Comparison of ENCODE assay signal across 7 cellular contexts in the genomic region with DNA sequence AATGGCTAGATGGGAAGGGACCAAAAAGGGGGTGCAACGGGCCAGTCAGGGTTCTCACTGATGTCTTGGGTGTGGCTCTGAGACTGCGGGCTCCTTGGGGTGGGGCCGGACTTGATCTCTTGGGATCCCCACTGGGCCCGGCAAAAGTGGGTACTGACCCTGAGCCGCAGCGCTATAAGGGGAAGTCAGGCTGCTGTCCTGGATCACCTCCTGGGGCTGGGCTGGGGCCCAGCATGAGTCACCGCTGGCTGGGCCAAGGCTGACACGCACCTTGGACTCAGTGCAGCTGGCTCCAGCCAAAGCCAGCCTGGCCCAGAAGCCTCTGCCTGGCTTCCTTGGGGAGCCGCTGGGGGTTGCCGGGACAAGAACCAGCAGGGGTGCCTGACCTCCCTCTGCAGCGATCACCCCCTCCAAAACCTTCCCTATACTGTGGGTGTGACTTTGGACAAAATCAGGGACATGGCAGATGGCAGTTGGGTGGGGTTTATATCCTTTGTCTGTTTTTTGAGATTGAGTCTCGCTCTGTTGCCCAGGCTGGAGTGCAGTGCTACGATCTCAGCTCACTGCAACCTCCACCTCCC. TPM values are rescaled to one million over a fixed set of nuclear protein-coding genes. Genes with fewer than 3 reads are reported as not detected.
A peak's percentile ranks its signal among the peaks of the same experiment; 100 is the strongest.
DNase-seq lines count a peak whose midpoint lies in the region; FAIRE-seq and TF ChIP-seq lines count a peak whose summit lies in the region.

No MANE protein-coding gene starts in this region.

- H3K9ac ChIP-seq in H9 (ENCODE audit: extremely low read depth, insufficient read length, low read length) (no peak overlapping the region), H1 (replicated peaks in 1 of 4; ENCODE audit: extremely low read depth in 1 of 4, low read depth in 3 of 4, low read length in 3 of 4) (no peak overlapping the region)

- H2BK5ac ChIP-seq in H9 (ENCODE audit: insufficient read length, low read length) (no peak overlapping the region), H1 (ENCODE audit: low read depth, low read length) (no peak overlapping the region)

- no peak overlapping the region for H3T11ph ChIP-seq in H9 (ENCODE audit: low read length)

- peak; percentile 28 to 75 for TF ChIP-seq POLR2A in H1 (IDR thresholded peaks at IDR 0.05; ENCODE audit: control extremely low read depth in 1 of 2, low read depth in 2 of 2, low read length in 2 of 2)

- no peak overlapping the region for H2BK15ac ChIP-seq in H9 (ENCODE audit: low read depth, low read length)
- no peak overlapping the region for H2BK15ac ChIP-seq in H1 (ENCODE audit: low read length)

- H3K23ac ChIP-seq in H9 (ENCODE audit: insufficient read length, low read depth, low read length) (no peak overlapping the region), H1 (ENCODE audit: insufficient read length) (no peak overlapping the region)

- no peak for TF ChIP-seq EP300 in H1 (IDR thresholded peaks at IDR 0.05; ENCODE audit: borderline replicate concordance in 1 of 2, low read depth in 2 of 2, low read length in 2 of 2)

- peaks cover 0 to 7% of the 10 kb centered on the region in 2 experiments; a peak in 2 of 5 replicates for H3K9me3 Mint-ChIP-seq in H9

- FAIRE-seq in H1 (lab: Jason Lieb, UNC) = no peak

- H4K8ac ChIP-seq in H9 (replicated peaks; ENCODE audit: insufficient read length, low read depth, low read length) (no peak overlapping the region), H1 (ENCODE audit: extremely low read depth, insufficient read depth, low read length) (peak overlapping the region; percentile 71; the same call in 1 of the 2 replicates)

- H4K91ac ChIP-seq in H9 (ENCODE audit: insufficient read length, low read depth, low read length) (no peak overlapping the region), H1 (replicated peaks; ENCODE audit: insufficient read length, low read length) (no peak overlapping the region)

- peaks cover 4% of the 10 kb centered on the region for H3K23me2 ChIP-seq in H9 (ENCODE audit: insufficient read length, low read depth, low read length, poor library complexity, severe bottlenecking)
- H3K23me2 ChIP-seq in H1 (ENCODE audit: low read depth, low read length) = no peaks in the 10 kb centered on the region

- no peaks in the 10 kb centered on the region for H3K4me1 ChIP-seq in H9 (ENCODE audit: insufficient read depth, low read length)
- peaks cover 0 to 9% (median 8%) of the 10 kb centered on the region in 4 experiments; a peak in 6 of 7 replicates for H3K4me1 ChIP-seq in H1 (replicated peaks in 1 of 4; ENCODE audit: control insufficient read depth in 3 of 4, insufficient read depth in 4 of 4, low read length in 3 of 4)

- no peak overlapping the region for H3K4me2 ChIP-seq in H9 (ENCODE audit: insufficient read depth, insufficient read length, low read length)
- no peak overlapping the region for H3K4me2 ChIP-seq in H1 (ENCODE audit: insufficient read depth in 1 of 2, low read depth in 2 of 2, low read length in 2 of 2)

- CTCF ChIA-PET in RWPE1 (lab: Yijun Ruan, JAX) (no interaction called here), H1 (lab: Charles Lee; ENCODE audit: partially characterized antibody) (interaction anchor here (0.9 to 13.6 kb wide), 13 partner anchors 24 to 162 kb away, joined by 3 to 242 read pairs (median 5); a partner anchor contains a TSS)

- H3K18ac ChIP-seq in H9 (ENCODE audit: insufficient read length, low read depth, low read length) (no peak overlapping the region), H1 (ENCODE audit: extremely low read depth, low read length) (no peak overlapping the region; the same call in 1 of the 2 replicates)

- H2BK120ac ChIP-seq in H9 (ENCODE audit: low read depth, low read length, poor library complexity, severe bottlenecking) (no peak overlapping the region), H1 (replicated peaks; ENCODE audit: low read depth, low read length) (no peak overlapping the region)

- H3K9me3 ChIP-seq in H9 (ENCODE audit: control insufficient read depth, low read depth, low read length) = no peaks in the 10 kb centered on the region
- no peaks in the 10 kb centered on the region for H3K9me3 ChIP-seq in H1 (ENCODE audit: insufficient read depth in 2 of 2, low read depth in 1 of 2, low read length in 1 of 2)

- H3K4me1 Mint-ChIP-seq in H9 = peaks cover 19 to 25% of the 10 kb centered on the region in 2 experiments

- peak; percentile 73 for DNase-seq in H9
- DNase-seq in RWPE1 (ENCODE audit: low spot score) = peak; percentile 78
- no peak for DNase-seq in H1 (ENCODE audit: low read depth in 1 of 2, low spot score in 2 of 2)
- peak; percentile 79 for DNase-seq in midbrain (lab: John Stamatoyannopoulos, UW)
- no peak for DNase-seq in GM20000 (ENCODE audit: low spot score)
- no peak for DNase-seq in NCI-H2081 (lab: John Stamatoyannopoulos, UW)
- no peak for DNase-seq in T-helper 2 cell

- no peak overlapping the region for H2BK12ac ChIP-seq in H9 (ENCODE audit: insufficient read length, low read depth, low read length)
- 0 out of 2 replicates have a peak overlapping the region, but pooled peaks have one; percentile 23 for H2BK12ac ChIP-seq in H1 (ENCODE audit: low read depth, low read length)

- H3K4me3 ChIP-seq in H1 (ENCODE audit: extremely low read depth in 1 of 4, insufficient read depth in 2 of 4, low read depth in 3 of 4, low read length in 4 of 4) = no peak overlapping the region

- H2BK20ac ChIP-seq in H9 (ENCODE audit: low read depth, low read length, poor library complexity, severe bottlenecking) (no peak overlapping the region), H1 (ENCODE audit: low read length) (no peak overlapping the region)

- no peak overlapping the region for H4K5ac ChIP-seq in H9 (ENCODE audit: insufficient read length, low read depth, low read length)
- no peak overlapping the region for H4K5ac ChIP-seq in H1 (ENCODE audit: insufficient read length, low read depth, low read length)

- peaks cover 5 to 29% (median 27%) of the 10 kb centered on the region in 3 experiments for H3K36me3 Mint-ChIP-seq in H9 (ENCODE audit: insufficient read depth in 1 of 3, low read depth in 3 of 3)

- no peak overlapping the region for H3K4ac ChIP-seq in H9 (ENCODE audit: low read depth, low read length)
- no peak overlapping the region for H3K4ac ChIP-seq in H1 (replicated peaks; ENCODE audit: insufficient read length, low read depth, low read length)

- H3K56ac ChIP-seq in H9 (ENCODE audit: insufficient read length, low read depth, low read length) = no peak overlapping the region
- H3K56ac ChIP-seq in H1 (replicated peaks; ENCODE audit: insufficient read length, low read depth, low read length) = no peak overlapping the region

- no peak overlapping the region for H3K14ac ChIP-seq in H9 (ENCODE audit: insufficient read depth, low read length)
- no peak overlapping the region for H3K14ac ChIP-seq in H1 (ENCODE audit: insufficient read length)

- H2AK5ac ChIP-seq in H9 (ENCODE audit: insufficient read length, low read length) (no peak overlapping the region), H1 (ENCODE audit: low read depth, low read length) (no peak overlapping the region)

- H4K20me1 ChIP-seq in H9 (ENCODE audit: control insufficient read depth, insufficient read depth, insufficient read length) = no peaks in the 10 kb centered on the region
- peaks cover 11 to 20% of the 10 kb centered on the region in 2 experiments for H4K20me1 ChIP-seq in H1 (replicated peaks in 1 of 2; ENCODE audit: control insufficient read depth in 1 of 2, insufficient read depth in 2 of 2, low read length in 2 of 2)

- no peak overlapping the region for H3K4me3 Mint-ChIP-seq in H9

- H3K36me3 ChIP-seq in H1 (ENCODE audit: control insufficient read depth in 2 of 4, insufficient read depth in 4 of 4, low read length in 3 of 4) = peaks cover 0 to 5% (median 3%) of the 10 kb centered on the region in 4 experiments; a peak in 3 of 8 replicates

- H3K27me3 Mint-ChIP-seq in H9 (ENCODE audit: low read depth) = peaks cover 4% of the 10 kb centered on the region

- no CpG with 5 or more reads among the region's 13 CpGs for WGBS in H9 (ENCODE audit: extremely low coverage, insufficient read length, low lambda C conversion rate)
- WGBS in H1 (ENCODE audit: extremely low coverage in 1 of 2, insufficient coverage in 1 of 2, insufficient read length in 1 of 2, insufficient replicate concordance in 2 of 2, low coverage in 1 of 2, low lambda C conversion rate in 2 of 2, missing lambda C conversion rate in 1 of 2), 2 experiments = 93% methylated on average over 13 of the region's 13 CpGs; no CpG with 5 or more reads in 1 of the 2 experiments

- peaks cover 9% of the 10 kb centered on the region; the same call in 1 of the 2 replicates for H3K79me2 ChIP-seq in H9 (ENCODE audit: insufficient read depth, low read length)
- peaks cover 0 to 18% of the 10 kb centered on the region in 2 experiments; a peak in 2 of 4 replicates for H3K79me2 ChIP-seq in H1 (ENCODE audit: control insufficient read depth in 1 of 2, insufficient read depth in 2 of 2, low read length in 2 of 2)

- TF ChIP-seq RAD21 in H1 (IDR thresholded peaks at IDR 0.05 in 1 of 2, conservative IDR thresholded peaks at IDR 0.05 in 1 of 2; ENCODE audit: low read depth in 2 of 2, low read length in 2 of 2) = no peak

- peaks cover 3% of the 10 kb centered on the region for H3K79me1 ChIP-seq in H9 (ENCODE audit: insufficient read depth, low read depth, low read length, poor library complexity, severe bottlenecking)
- peaks cover 13% of the 10 kb centered on the region; the same call in 1 of the 2 replicates for H3K79me1 ChIP-seq in H1 (ENCODE audit: low read depth, low read length)

- H3K27ac ChIP-seq in H9 (ENCODE audit: insufficient read length, low read depth, low read length) = no peak overlapping the region
- H3K27ac ChIP-seq in RWPE1 = peak overlapping the region; percentile 99
- no peak overlapping the region for H3K27ac ChIP-seq in H1 (ENCODE audit: low read depth, low read length)

- TF ChIP-seq CTCF in H9 (conservative IDR thresholded peaks at IDR 0.05) = no peak
- no peak for TF ChIP-seq CTCF in RWPE1 (conservative IDR thresholded peaks at IDR 0.05; ENCODE audit: low read depth)
- no peak for TF ChIP-seq CTCF in H1 (IDR thresholded peaks at IDR 0.05; ENCODE audit: control extremely low read depth in 1 of 3, insufficient read depth in 1 of 3, low read depth in 1 of 3, low read length in 3 of 3)
- no peak for TF ChIP-seq CTCF in GM20000 (IDR thresholded peaks at IDR 0.05; ENCODE audit: extremely low read depth, missing control alignments)

- H3K27ac Mint-ChIP-seq in H9 = peak overlapping the region in 2 of 3 experiments; percentile 49 to 60; a peak in 1 of 7 replicates

- H3K27me3 ChIP-seq in H9 (ENCODE audit: insufficient read depth, low read length) = no peaks in the 10 kb centered on the region
- no peaks in the 10 kb centered on the region for H3K27me3 ChIP-seq in H1 (replicated peaks in 1 of 4; ENCODE audit: control insufficient read depth in 3 of 4, extremely low read depth in 1 of 4, insufficient read depth in 3 of 4, low read length in 3 of 4)

- POLR2A ChIA-PET in RWPE1 (lab: Yijun Ruan, JAX; ENCODE audit: low non-redundant PET) = interaction anchor here (0.6 kb wide), 3 partner anchors 59 to 272 kb away, joined by 3 to 8 read pairs (median 3); no protein-coding TSS in a partner anchor
- POLR2A ChIA-PET in H1 (lab: Charles Lee; ENCODE audit: partially characterized antibody) = interaction anchor here (0.5 to 10.3 kb wide), 6 partner anchors 11 to 107 kb away, joined by 3 to 224 read pairs (median 4); a partner anchor contains a TSS

- no peak overlapping the region for H2AFZ ChIP-seq in H9 (ENCODE audit: low read length)
- H2AFZ ChIP-seq in H1 (ENCODE audit: low read length) = no peak overlapping the region

RNA-seq across cellular contexts. Expression of a gene that starts 0.6 kb away (rescaled TPM):
- 0.39 and 0.48 TPM in 2 replicates for total RNA-seq in H9 (2021)
- total RNA-seq in H1 (2021; fragmentation: NEBNext Ultra II Directional; extraction: Animal tissue kit (Norgen Biotek cat#: 25700)) = 0.31 and 1.0 TPM in 2 replicates
- polyA plus RNA-seq in H1 (2011; rRNA removed) = 0.36 and 0.82 TPM in 2 replicates
- 0.45 TPM for polyA plus RNA-seq in H1 (2011; cell fraction: cytosol; rRNA removed)
- 4.0 TPM for polyA plus RNA-seq in H1 (2011; cell fraction: nucleus; rRNA removed)
- polyA plus RNA-seq in H1 (2012, experiment 1 of 2) = 0.22 to 0.46 TPM (median 0.31 TPM) in 4 replicates
- 0.18 TPM for polyA plus RNA-seq in H1 (2012, experiment 2 of 2)
- polyA plus RNA-seq in H1 (2013, experiment 1 of 2) = 0.12 TPM
- 0.15 TPM for polyA plus RNA-seq in H1 (2013, experiment 2 of 2)
- polyA minus RNA-seq in H1 (2011; rRNA and poly(A)+ RNA removed) = 0.98 and 1.9 TPM in 2 replicates
- 0.51 TPM for polyA minus RNA-seq in H1 (2011; cell fraction: cytosol; rRNA and poly(A)+ RNA removed)
- polyA minus RNA-seq in H1 (2011; cell fraction: nucleus; rRNA and poly(A)+ RNA removed) = 3.5 TPM

RNA-seq across cellular contexts. Expression of a gene that starts 6.6 kb away (rescaled TPM):
- total RNA-seq in H9 (2021) = 103 and 109 TPM in 2 replicates
- total RNA-seq in H1 (2021; fragmentation: NEBNext Ultra II Directional; extraction: Animal tissue kit (Norgen Biotek cat#: 25700)) = 77.5 and 95.8 TPM in 2 replicates
- 54.0 and 64.4 TPM in 2 replicates for polyA plus RNA-seq in H1 (2011; rRNA removed)
- 88.8 TPM for polyA plus RNA-seq in H1 (2011; cell fraction: cytosol; rRNA removed)
- polyA plus RNA-seq in H1 (2011; cell fraction: nucleus; rRNA removed) = 97.7 TPM
- polyA plus RNA-seq in H1 (2012, experiment 1 of 2) = 15.6 to 62.2 TPM (median 61.4 TPM) in 4 replicates
- polyA plus RNA-seq in H1 (2012, experiment 2 of 2) = 20.8 TPM
- polyA plus RNA-seq in H1 (2013, experiment 1 of 2) = 45.5 TPM
- polyA plus RNA-seq in H1 (2013, experiment 2 of 2) = 50.7 TPM
- 21.2 and 23.0 TPM in 2 replicates for polyA minus RNA-seq in H1 (2011; rRNA and poly(A)+ RNA removed)
- polyA minus RNA-seq in H1 (2011; cell fraction: cytosol; rRNA and poly(A)+ RNA removed) = 115 TPM
- polyA minus RNA-seq in H1 (2011; cell fraction: nucleus; rRNA and poly(A)+ RNA removed) = 188 TPM

RNA-seq across cellular contexts. Expression of a gene that starts 48.0 kb away (rescaled TPM):
- total RNA-seq in H9 (2021) = 342 and 344 TPM in 2 replicates
- 319 and 344 TPM in 2 replicates for total RNA-seq in H1 (2021; fragmentation: NEBNext Ultra II Directional; extraction: Animal tissue kit (Norgen Biotek cat#: 25700))
- polyA plus RNA-seq in H1 (2011; rRNA removed) = 302 and 380 TPM in 2 replicates
- polyA plus RNA-seq in H1 (2011; cell fraction: cytosol; rRNA removed) = 472 TPM
- 307 TPM for polyA plus RNA-seq in H1 (2011; cell fraction: nucleus; rRNA removed)
- 245 to 329 TPM (median 314 TPM) in 4 replicates for polyA plus RNA-seq in H1 (2012, experiment 1 of 2)
- 316 TPM for polyA plus RNA-seq in H1 (2012, experiment 2 of 2)
- polyA plus RNA-seq in H1 (2013, experiment 1 of 2) = 312 TPM
- polyA plus RNA-seq in H1 (2013, experiment 2 of 2) = 316 TPM
- 47.1 and 48.2 TPM in 2 replicates for polyA minus RNA-seq in H1 (2011; rRNA and poly(A)+ RNA removed)
- polyA minus RNA-seq in H1 (2011; cell fraction: cytosol; rRNA and poly(A)+ RNA removed) = 90.1 TPM
- polyA minus RNA-seq in H1 (2011; cell fraction: nucleus; rRNA and poly(A)+ RNA removed) = 101 TPM

RNA-seq across cellular contexts. Expression of a gene that starts 48.6 kb away (rescaled TPM):
- 1.4 and 1.8 TPM in 2 replicates for total RNA-seq in H9 (2021)
- 2.3 and 2.7 TPM in 2 replicates for total RNA-seq in H1 (2021; fragmentation: NEBNext Ultra II Directional; extraction: Animal tissue kit (Norgen Biotek cat#: 25700))
- 3.1 and 3.7 TPM in 2 replicates for polyA plus RNA-seq in H1 (2011; rRNA removed)
- polyA plus RNA-seq in H1 (2011; cell fraction: cytosol; rRNA removed) = 4.7 TPM
- polyA plus RNA-seq in H1 (2011; cell fraction: nucleus; rRNA removed) = 10.8 TPM
- 1.8 to 3.1 TPM (median 2.3 TPM) in 4 replicates for polyA plus RNA-seq in H1 (2012, experiment 1 of 2)
- 1.1 TPM for polyA plus RNA-seq in H1 (2012, experiment 2 of 2)
- polyA plus RNA-seq in H1 (2013, experiment 1 of 2) = 0.71 TPM
- 0.85 TPM for polyA plus RNA-seq in H1 (2013, experiment 2 of 2)
- polyA minus RNA-seq in H1 (2011; rRNA and poly(A)+ RNA removed) = 2.6 and 5.2 TPM in 2 replicates
- polyA minus RNA-seq in H1 (2011; cell fraction: cytosol; rRNA and poly(A)+ RNA removed) = 3.2 TPM
- 8.1 TPM for polyA minus RNA-seq in H1 (2011; cell fraction: nucleus; rRNA and poly(A)+ RNA removed)

Comparison
In these comparisons a context has a peak if more than half of its experiments do, and no peak if none do; other contexts are left out.
1. DNase-seq: peak in H9 (single experiment), RWPE1 (single experiment) and midbrain (single experiment); none in H1 (0 of 2), GM20000 (single experiment), NCI-H2081 (0 of 2) and T-helper 2 cell (0 of 5).